Comparison of ENCODE assay signal across 23 cellular contexts in the genomic region with DNA sequence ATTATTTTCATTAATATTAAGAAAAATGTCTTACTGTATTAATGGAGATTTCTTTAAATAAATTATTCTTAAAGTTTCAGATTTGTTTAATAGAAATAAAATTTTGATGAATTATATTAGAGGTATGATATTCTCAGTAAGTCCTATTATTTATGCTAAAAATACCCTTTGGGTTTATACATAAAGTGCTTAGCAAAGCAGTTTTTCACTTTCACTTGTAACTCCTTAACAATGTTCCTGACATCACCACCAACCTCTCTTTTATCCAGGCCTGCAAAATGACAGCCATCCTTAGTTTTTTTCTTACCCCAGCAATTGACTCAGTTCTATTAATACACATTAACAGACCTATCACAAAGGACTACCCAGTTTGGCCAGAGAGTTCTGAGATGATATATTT.
"Had no signal": no experiment of that assay in that cellular context is flagged by ENCODE, and none has a peak within 500 bp of the region (broad histone marks: within the 10 kb centered on the region; RNA-seq: fewer than 3 reads in every experiment).

No MANE protein-coding gene starts in this region.

- H3K27me3 ChIP-seq: dorsolateral prefrontal cortex, gastrocnemius medialis, heart right ventricle, left lung, neural progenitor cell, ovary, spleen, tibial nerve, upper lobe of right lung, vagina had no signal

- FAIRE-seq: islet of Langerhans had no signal

- DNase-seq: cortex of kidney; dorsolateral prefrontal cortex; effector CD8-positive, alpha-beta T cell; gastrocnemius medialis; heart right ventricle; hypothalamus; left lung; lower lobe of right lung; nucleus accumbens; ovary; right cardiac atrium; spleen; stimulated activated CD4-positive, alpha-beta T cell treated with anti-CD3 and anti-CD28 coated beads, Interleukin-15, amount 100 ng/mL, for 24 hours; stimulated activated CD4-positive, alpha-beta T cell treated with anti-CD3 and anti-CD28 coated beads, Interleukin-1b, Interleukin-23, amount 100 ng/mL, for 48 hours; stimulated activated CD4-positive, alpha-beta T cell treated with anti-CD3 and anti-CD28 coated beads, Interleukin-4, amount 100 ng/mL, for 24 hours; upper lobe of right lung had no signal

- H3K9me3 ChIP-seq: gastrocnemius medialis, heart right ventricle, left lung, lower lobe of right lung, ovary, spleen, tibial nerve, upper lobe of right lung, vagina had no signal

- ATAC-seq: esophagus mucosa; gastrocnemius medialis; heart right ventricle; left lung; lower lobe of right lung; natural killer cell treated with Interleukin-12 subunit alpha and Interleukin-12 subunit beta and Interleukin-15 and Interleukin-18, amount 100 ng/mL, for 72 hours; right cardiac atrium; stimulated activated memory B cell treated with anti-CD40 and anti-IgM and Interleukin-4, amounts not matched to agents 10 μg/mL and 1 μg/mL and 100 μg/mL, for 72 hours; upper lobe of right lung had no signal

- H3K27ac ChIP-seq: dorsolateral prefrontal cortex, gastrocnemius medialis, heart right ventricle, left lung, lower lobe of right lung, neural progenitor cell, ovary, spleen, tibial nerve, upper lobe of right lung, vagina had no signal

- H3K4me2 ChIP-seq: neural progenitor cell had no signal

- H3K36me3 ChIP-seq: gastrocnemius medialis, heart right ventricle, left lung, lower lobe of right lung, neural progenitor cell, ovary, spleen, tibial nerve, upper lobe of right lung, vagina had no signal

- H3K9ac ChIP-seq: neural progenitor cell had no signal

- H3K4me1 ChIP-seq: gastrocnemius medialis, heart right ventricle, left lung, lower lobe of right lung, neural progenitor cell, spleen, tibial nerve, upper lobe of right lung, vagina had no signal

- H3K4me3 ChIP-seq: dorsolateral prefrontal cortex, gastrocnemius medialis, heart right ventricle, left lung, lower lobe of right lung, neural progenitor cell, ovary, spleen, tibial nerve, upper lobe of right lung, vagina had no signal
